Comparison of ENCODE assay signal across 17 cellular contexts in genomic region chr5:124773291-124774001, GRCh38. TPM values are rescaled to one million over a fixed set of nuclear protein-coding genes. Genes with fewer than 3 reads are reported as not detected.
A peak's percentile ranks its signal among the peaks of the same experiment; 100 is the strongest.
DNase-seq lines count a peak whose midpoint lies in the region; TF ChIP-seq lines count a peak whose summit lies in the region.
"Had no signal": no experiment of that assay in that cellular context is flagged by ENCODE, and none has a peak within 500 bp of the region (broad histone marks: within the 10 kb centered on the region; RNA-seq: fewer than 3 reads in every experiment).

No MANE protein-coding gene starts in this region.

- H2AFZ ChIP-seq in neural cell (ENCODE audit: low read depth, low read length) = no peak overlapping the region

- H3K27me3 ChIP-seq in HAP-1 (ENCODE audit: low read depth) (no peaks in the 10 kb centered on the region), endodermal cell (ENCODE audit: control insufficient read depth, insufficient read depth, low read length, poor library complexity, severe bottlenecking) (no peaks in the 10 kb centered on the region), neural cell (ENCODE audit: insufficient read depth, low read depth, low read length) (no peaks in the 10 kb centered on the region)
- H3K27me3 ChIP-seq: pancreas, uterus had no signal

- H3K9ac ChIP-seq in endodermal cell (ENCODE audit: extremely low read depth, low read length, poor library complexity, severe bottlenecking) (no peak overlapping the region), neural cell (ENCODE audit: low read length) (no peak overlapping the region)

- no peak overlapping the region for H3K4me3 Mint-ChIP-seq in endodermal cell
- H3K4me3 Mint-ChIP-seq: CD4-positive, alpha-beta memory T cell; IgD-negative memory B cell had no signal

- H4K20me1 ChIP-seq in neural cell (ENCODE audit: insufficient read depth) = no peaks in the 10 kb centered on the region

- peaks cover 19% of the 10 kb centered on the region for H3K4me1 Mint-ChIP-seq in endodermal cell
- H3K4me1 Mint-ChIP-seq: CD4-positive, alpha-beta memory T cell; IgD-negative memory B cell had no signal

- no peaks in the 10 kb centered on the region for H3K27me3 Mint-ChIP-seq in endodermal cell (ENCODE audit: insufficient read depth)
- H3K27me3 Mint-ChIP-seq: CD4-positive, alpha-beta memory T cell; IgD-negative memory B cell had no signal

- no peak overlapping the region for H3K4me2 ChIP-seq in neural cell (ENCODE audit: low read length)

- H3K36me3 ChIP-seq in HAP-1 (replicated peaks) (no peaks in the 10 kb centered on the region), endodermal cell (ENCODE audit: control insufficient read depth, insufficient read depth, low read length) (no peaks in the 10 kb centered on the region), neural cell (ENCODE audit: insufficient read depth, low read length) (no peaks in the 10 kb centered on the region)
- H3K36me3 ChIP-seq: pancreas, uterus had no signal

- peaks cover 3% of the 10 kb centered on the region for H3K9me3 Mint-ChIP-seq in endodermal cell

- WGBS in endodermal cell (ENCODE audit: insufficient coverage in 1 of 2, insufficient read length in 1 of 2), 2 experiments = 59 to 83% methylated on average over 4 of the region's 4 CpGs

- H3K4me3 ChIP-seq in HAP-1 = no peak overlapping the region
- H3K4me3 ChIP-seq in endodermal cell (ENCODE audit: low read length) = no peak overlapping the region
- H3K4me3 ChIP-seq in neural cell (ENCODE audit: low read length) = no peak overlapping the region
- H3K4me3 ChIP-seq: pancreas, uterus had no signal

- H3K9me3 ChIP-seq in HAP-1 (no peaks in the 10 kb centered on the region), endodermal cell (ENCODE audit: control insufficient read depth, low read length) (peaks cover 12% of the 10 kb centered on the region), neural cell (ENCODE audit: low read length) (no peaks in the 10 kb centered on the region)
- H3K9me3 ChIP-seq: pancreas, uterus had no signal

- no peak for TF ChIP-seq EP300 in neural cell (conservative IDR thresholded peaks at IDR 0.05; ENCODE audit: poor library complexity, severe bottlenecking)

- TF ChIP-seq RAD21 in neural cell (conservative IDR thresholded peaks at IDR 0.05) = no peak

- no peak for TF ChIP-seq CTCF in endodermal cell (conservative IDR thresholded peaks at IDR 0.05)
- no peak for TF ChIP-seq CTCF in neural cell (IDR thresholded peaks at IDR 0.05; ENCODE audit: poor library complexity, severe bottlenecking)
- TF ChIP-seq CTCF in GM13976 (IDR thresholded peaks at IDR 0.05; ENCODE audit: borderline replicate concordance, control extremely low read depth, extremely low read depth, insufficient read depth, missing control alignments) = no peak

- H3K9me2 ChIP-seq in neural cell (ENCODE audit: insufficient read depth, low read length) = no peaks in the 10 kb centered on the region

- H3K4me1 ChIP-seq in HAP-1 (peaks cover 32% of the 10 kb centered on the region), endodermal cell (ENCODE audit: control insufficient read depth, insufficient read depth, low read length) (peaks cover 13% of the 10 kb centered on the region)
- H3K4me1 ChIP-seq: pancreas, uterus had no signal

- no peaks in the 10 kb centered on the region for H3K79me2 ChIP-seq in neural cell (replicated peaks; ENCODE audit: insufficient read depth, low read length)

- no peak overlapping the region for H3K27ac Mint-ChIP-seq in endodermal cell
- H3K27ac Mint-ChIP-seq: CD4-positive, alpha-beta memory T cell; IgD-negative memory B cell had no signal

- no peaks in the 10 kb centered on the region for H3F3A ChIP-seq in neural cell (ENCODE audit: insufficient read depth, low read length, poor library complexity, severe bottlenecking)

- no peaks in the 10 kb centered on the region for H3K36me3 Mint-ChIP-seq in endodermal cell (ENCODE audit: low read depth)
- H3K36me3 Mint-ChIP-seq: CD4-positive, alpha-beta memory T cell; IgD-negative memory B cell had no signal

- H3K27ac ChIP-seq in endodermal cell (ENCODE audit: low read depth, low read length) (peak overlapping the region; percentile 87), neural cell (ENCODE audit: low read length) (no peak overlapping the region)
- H3K27ac ChIP-seq: epithelial cell of prostate, pancreas, uterus had no signal

- in situ Hi-C loops in HAP-1 (cut with MboI; ENCODE audit: low sequenced_read_pairs) (no loop called here), GM13976 (cut with MboI; ENCODE audit: low sequenced_read_pairs, unreplicated experiment) (no loop called here)

- DNase-seq in HAP-1 (ENCODE audit: low spot score in 2 of 2) (peak; percentile 52 to 86), NCI-H69 (lab: John Stamatoyannopoulos, UW) (peak; percentile 92), endodermal cell (no peak), cortex of kidney (lab: John Stamatoyannopoulos, UW) (no peak), SIG-M5 (lab: John Stamatoyannopoulos, UW) (no peak), GM13976 (ENCODE audit: low spot score) (no peak)
- no peak for DNase-seq in effector CD4-positive, alpha-beta T cell
- DNase-seq: activated CD4-positive, alpha-beta T cell treated with anti-CD3 and anti-CD28 coated beads, Interleukin-2, amount 50 U/mL, for 1 hour; activated naive CD4-positive, alpha-beta T cell treated with anti-CD3 and anti-CD28 coated beads, Interleukin-2, amount 50 U/mL, for 16 hours; CD4-positive, alpha-beta memory T cell; NCI-H2029 treated with DMSO at 0.1 percent for 48 hours; pancreas; RPMI8226; uterus had no signal

TF ChIP-seq in neural cell, 6 proteins besides CTCF, POLR2A, EP300 and RAD21:
- TF ChIP-seq MXI1 (conservative IDR thresholded peaks at IDR 0.05; ENCODE audit: poor library complexity, severe bottlenecking) = no peak
- TF ChIP-seq TAF1 (IDR thresholded peaks at IDR 0.05; ENCODE audit: low read depth) = no peak
- no peak for TF ChIP-seq POLR2AphosphoS5 (IDR thresholded peaks at IDR 0.05)
- peak; percentile 14 for TF ChIP-seq SMC3 (conservative IDR thresholded peaks at IDR 0.05; ENCODE audit: poor library complexity)
- TF ChIP-seq EZH2 (IDR thresholded peaks at IDR 0.05; ENCODE audit: borderline replicate concordance, insufficient read depth, low read length, poor library complexity, severe bottlenecking) = no peak
TF ChIP-seq in neural cell: peak in this region for 1.

RNA-seq across cellular contexts. Expression of gene ZNF608, which starts 27.0 kb away (rescaled TPM):
- total RNA-seq in endodermal cell = 100 to 1,000 TPM; 138 to 140 TPM
- 85.1 TPM for polyA plus RNA-seq in endodermal cell (2013, experiment 1 of 2)
- 84.0 TPM for polyA plus RNA-seq in endodermal cell (2013, experiment 2 of 2)
- polyA plus RNA-seq in neural cell = 32.4 and 39.3 TPM in 2 replicates
- 105 and 110 TPM in 2 replicates for polyA minus RNA-seq in neural cell
- total RNA-seq: CD4-positive, alpha-beta memory T cell had no signal
- polyA plus RNA-seq: CD4-positive, alpha-beta memory T cell had no signal

Comparison
In these comparisons a context has a peak if more than half of its experiments do, and no peak if none do; other contexts are left out.
1. DNase-seq: peak in HAP-1 (2 of 2) and NCI-H69 (single experiment); none in endodermal cell (single experiment), cortex of kidney (single experiment), SIG-M5 (single experiment), GM13976 (single experiment) and effector CD4-positive, alpha-beta T cell (single experiment).